ENCODE assay signal across 24 cellular contexts in the genomic region with DNA sequence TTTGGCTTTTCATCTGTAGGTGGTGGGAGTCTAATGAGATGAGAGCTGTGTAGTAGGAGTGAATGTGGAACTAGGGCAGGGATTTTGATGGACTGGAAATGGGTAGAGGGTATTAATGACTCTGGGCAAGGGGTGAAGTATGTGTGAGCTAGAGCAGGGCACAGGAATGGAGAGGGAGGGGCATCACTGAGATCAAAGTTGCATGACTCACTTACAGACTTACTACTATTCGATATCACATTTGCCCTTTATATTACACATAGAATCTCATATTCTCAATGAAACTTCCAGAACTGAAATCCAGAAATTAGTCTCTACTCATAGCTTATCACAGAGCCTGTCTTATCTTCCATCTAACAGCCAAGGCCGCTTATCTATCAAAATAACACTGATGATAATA. TPM values are rescaled to one million over a fixed set of nuclear protein-coding genes. Genes with fewer than 3 reads are reported as not detected.
DNase-seq lines count a peak whose midpoint lies in the region; ATAC-seq, FAIRE-seq and TF ChIP-seq lines count a peak whose summit lies in the region.
"Had no signal": no experiment of that assay in that cellular context is flagged by ENCODE, and none has a peak within 500 bp of the region (broad histone marks: within the 10 kb centered on the region; RNA-seq: fewer than 3 reads in every experiment).

No MANE protein-coding gene starts in this region.

- H3K9me3 ChIP-seq in kidney (ENCODE audit: control insufficient read depth in 1 of 2, low read length in 2 of 2) (no peaks in the 10 kb centered on the region), small intestine (ENCODE audit: control insufficient read depth, low read depth) (no peaks in the 10 kb centered on the region)
- H3K9me3 ChIP-seq: HAP-1, SK-N-SH, tibial nerve had no signal

- ATAC-seq in activated CD8-positive, alpha-beta T cell treated with anti-CD3 and anti-CD28 coated beads for 36 hours, result no peak
- no peak for ATAC-seq in activated CD8-positive, alpha-beta T cell treated with anti-CD3 and anti-CD28 coated beads, Interleukin-2, amount 10 ng/mL, durations not matched to agents 7 days and 5 days
- ATAC-seq in HG02870 (IDR thresholded peaks at IDR 0.05; ENCODE audit: unreplicated experiment) (no peak), GM21717 (IDR thresholded peaks at IDR 0.05; ENCODE audit: unreplicated experiment) (no peak)
- ATAC-seq: sciatic nerve had no signal

- H3K36me3 ChIP-seq in kidney (ENCODE audit: control insufficient read depth in 1 of 2, insufficient read depth in 2 of 2, low read length in 2 of 2) (no peaks in the 10 kb centered on the region), small intestine (ENCODE audit: control insufficient read depth in 2 of 2, insufficient read depth in 2 of 2, low read length in 2 of 2) (no peaks in the 10 kb centered on the region)
- H3K36me3 ChIP-seq: HAP-1, tibial nerve had no signal

- no peak overlapping the region for H3K27ac Mint-ChIP-seq in activated CD8-positive, alpha-beta T cell treated with anti-CD3 and anti-CD28 coated beads for 36 hours
- no peak overlapping the region for H3K27ac Mint-ChIP-seq in activated CD8-positive, alpha-beta T cell treated with anti-CD3 and anti-CD28 coated beads, Interleukin-2, amount 10 ng/mL, durations not matched to agents 7 days and 5 days
- no peak overlapping the region for H3K27ac Mint-ChIP-seq in activated CD4-positive, alpha-beta memory T cell treated with anti-CD3 and anti-CD28 coated beads for 36 hours
- H3K27ac Mint-ChIP-seq: effector memory CD8-positive, alpha-beta T cell had no signal

- FAIRE-seq in kidney (lab: Jason Lieb, UNC) (no peak), small intestine (lab: Jason Lieb, UNC) (no peak)

- no peak overlapping the region for H3K4me3 Mint-ChIP-seq in activated CD8-positive, alpha-beta T cell treated with anti-CD3 and anti-CD28 coated beads for 36 hours
- no peak overlapping the region for H3K4me3 Mint-ChIP-seq in activated CD8-positive, alpha-beta T cell treated with anti-CD3 and anti-CD28 coated beads, Interleukin-2, amount 10 ng/mL, durations not matched to agents 7 days and 5 days
- H3K4me3 Mint-ChIP-seq in activated CD4-positive, alpha-beta memory T cell treated with anti-CD3 and anti-CD28 coated beads for 36 hours, result no peak overlapping the region
- H3K4me3 Mint-ChIP-seq: effector memory CD8-positive, alpha-beta T cell had no signal

- no peak overlapping the region for H3K9ac ChIP-seq in kidney (ENCODE audit: low read length in 2 of 2)
- H3K9ac ChIP-seq: SK-N-SH had no signal

- CTCF ChIA-PET in activated CD8-positive, alpha-beta T cell treated with anti-CD3 and anti-CD28 coated beads for 36 hours (lab: Charles Lee), result interaction anchor here (1.7 to 3.2 kb wide), 2 partner anchors 10 to 110 kb away, joined by 7 to 31 read pairs; no protein-coding TSS in a partner anchor
- CTCF ChIA-PET in activated CD8-positive, alpha-beta T cell treated with anti-CD3 and anti-CD28 coated beads, Interleukin-2, amount 10 ng/mL, durations not matched to agents 7 days and 5 days (lab: Charles Lee), result interaction anchor here (1.2 to 2.0 kb wide), 7 partner anchors 8 to 844 kb away, joined by 3 to 18 read pairs (median 4); no protein-coding TSS in a partner anchor
- CTCF ChIA-PET in activated CD4-positive, alpha-beta memory T cell treated with anti-CD3 and anti-CD28 coated beads for 36 hours (lab: Charles Lee), result interaction anchor here (0.9 to 2.2 kb wide), 9 partner anchors 11 to 750 kb away, joined by 3 to 18 read pairs (median 3); no protein-coding TSS in a partner anchor

- no peaks in the 10 kb centered on the region for H3K27me3 ChIP-seq in small intestine (ENCODE audit: control insufficient read depth in 2 of 2, insufficient read depth in 2 of 2, low read length in 2 of 2)
- H3K27me3 ChIP-seq: tibial nerve had no signal

- peak; percentile 15 for DNase-seq in activated CD8-positive, alpha-beta T cell treated with anti-CD3 and anti-CD28 coated beads for 36 hours
- no peak for DNase-seq in activated CD8-positive, alpha-beta T cell treated with anti-CD3 and anti-CD28 coated beads, Interleukin-2, amount 10 ng/mL, durations not matched to agents 7 days and 5 days
- DNase-seq in activated CD4-positive, alpha-beta memory T cell treated with anti-CD3 and anti-CD28 coated beads for 36 hours, result peak; percentile 26
- no peak for DNase-seq in kidney
- DNase-seq in small intestine, result peak; percentile 37
- no peak for DNase-seq in HUDEP-2 (lab: John Stamatoyannopoulos, UW; ENCODE audit: unreplicated experiment in 76 of 76)
- DNase-seq: activated CD4-positive, alpha-beta T cell treated with anti-CD3 and anti-CD28 coated beads, Interleukin-2, amount 50 U/mL, for 1 hour; anterior cingulate cortex; effector memory CD8-positive, alpha-beta T cell; hypothalamus; Kasumi-1; NCI-H69; nucleus accumbens; OCI-M1; SK-N-SH; T1000 had no signal

- H3K4me1 Mint-ChIP-seq in activated CD8-positive, alpha-beta T cell treated with anti-CD3 and anti-CD28 coated beads for 36 hours (ENCODE audit: low read depth), result peaks cover 37% of the 10 kb centered on the region
- H3K4me1 Mint-ChIP-seq in activated CD8-positive, alpha-beta T cell treated with anti-CD3 and anti-CD28 coated beads, Interleukin-2, amount 10 ng/mL, durations not matched to agents 7 days and 5 days (ENCODE audit: low read depth), result peaks cover 30% of the 10 kb centered on the region
- peaks cover 54% of the 10 kb centered on the region for H3K4me1 Mint-ChIP-seq in activated CD4-positive, alpha-beta memory T cell treated with anti-CD3 and anti-CD28 coated beads for 36 hours (ENCODE audit: low read depth)

- H3K9me3 Mint-ChIP-seq in activated CD8-positive, alpha-beta T cell treated with anti-CD3 and anti-CD28 coated beads for 36 hours, result no peaks in the 10 kb centered on the region
- no peaks in the 10 kb centered on the region for H3K9me3 Mint-ChIP-seq in activated CD8-positive, alpha-beta T cell treated with anti-CD3 and anti-CD28 coated beads, Interleukin-2, amount 10 ng/mL, durations not matched to agents 7 days and 5 days (ENCODE audit: insufficient read depth)
- H3K9me3 Mint-ChIP-seq in activated CD4-positive, alpha-beta memory T cell treated with anti-CD3 and anti-CD28 coated beads for 36 hours, result no peaks in the 10 kb centered on the region
- H3K9me3 Mint-ChIP-seq: effector memory CD8-positive, alpha-beta T cell had no signal

- TF ChIP-seq CTCF in activated CD8-positive, alpha-beta T cell treated with anti-CD3 and anti-CD28 coated beads for 36 hours (IDR thresholded peaks at IDR 0.05), result no peak
- TF ChIP-seq CTCF in kidney (IDR thresholded peaks at IDR 0.05; ENCODE audit: borderline replicate concordance, extremely low read depth, insufficient read depth), result no peak

- H3K27ac ChIP-seq in kidney (ENCODE audit: low read depth in 2 of 2, low read length in 2 of 2) (peak overlapping the region; percentile 95 to 97), small intestine (ENCODE audit: low read depth in 1 of 2, low read length in 1 of 2) (no peak overlapping the region)

- 27 to 70% (median 30%) methylated on average over 2 of the region's 2 CpGs for WGBS in small intestine, 3 donors

- intact Hi-C loops in activated CD8-positive, alpha-beta T cell treated with anti-CD3 and anti-CD28 coated beads for 36 hours (cut with micrococcal nuclease), result no loop called here
- intact Hi-C loops in activated CD4-positive, alpha-beta memory T cell treated with anti-CD3 and anti-CD28 coated beads for 36 hours (cut with micrococcal nuclease), result loop anchor here (1.0 to 10.0 kb wide), 13 partner anchors 46 to 947 kb away; no protein-coding TSS in a partner anchor
- intact Hi-C loops in kidney (cut with DNase I), result no loop called here

- H3K4me3 ChIP-seq in kidney (ENCODE audit: low read length in 2 of 2) (no peak overlapping the region), small intestine (ENCODE audit: low read depth in 1 of 2, low read length in 2 of 2) (no peak overlapping the region)
- H3K4me3 ChIP-seq: HAP-1, tibial nerve had no signal

- H3K4me1 ChIP-seq in kidney (ENCODE audit: control insufficient read depth in 1 of 2, insufficient read depth in 1 of 2, low read depth in 1 of 2, low read length in 2 of 2) (peaks cover 29 to 36% of the 10 kb centered on the region in 2 donors), small intestine (ENCODE audit: control insufficient read depth in 2 of 2, insufficient read depth in 1 of 2, low read depth in 1 of 2, low read length in 1 of 2) (peaks cover 6 to 30% of the 10 kb centered on the region in 2 donors)
- H3K4me1 ChIP-seq: HAP-1 had no signal

- POLR2A ChIA-PET in activated CD8-positive, alpha-beta T cell treated with anti-CD3 and anti-CD28 coated beads for 36 hours (lab: Charles Lee), result no interaction called here
- POLR2A ChIA-PET in activated CD8-positive, alpha-beta T cell treated with anti-CD3 and anti-CD28 coated beads, Interleukin-2, amount 10 ng/mL, durations not matched to agents 7 days and 5 days (lab: Charles Lee), result no interaction called here
- POLR2A ChIA-PET in activated CD4-positive, alpha-beta memory T cell treated with anti-CD3 and anti-CD28 coated beads for 36 hours (lab: Charles Lee), result interaction anchor here (1.2 to 1.5 kb wide), 2 partner anchors 46 to 115 kb away, joined by 3 to 6 read pairs; no protein-coding TSS in a partner anchor

- peaks cover 6% of the 10 kb centered on the region for H3K27me3 Mint-ChIP-seq in activated CD8-positive, alpha-beta T cell treated with anti-CD3 and anti-CD28 coated beads for 36 hours
- peaks cover 8% of the 10 kb centered on the region for H3K27me3 Mint-ChIP-seq in activated CD8-positive, alpha-beta T cell treated with anti-CD3 and anti-CD28 coated beads, Interleukin-2, amount 10 ng/mL, durations not matched to agents 7 days and 5 days (ENCODE audit: low read depth)
- peaks cover 5% of the 10 kb centered on the region for H3K27me3 Mint-ChIP-seq in activated CD4-positive, alpha-beta memory T cell treated with anti-CD3 and anti-CD28 coated beads for 36 hours
- H3K27me3 Mint-ChIP-seq: CD4-positive, CD25-positive, alpha-beta regulatory T cell had no signal

- no peaks in the 10 kb centered on the region for H3K36me3 Mint-ChIP-seq in activated CD8-positive, alpha-beta T cell treated with anti-CD3 and anti-CD28 coated beads for 36 hours (ENCODE audit: low read depth)
- no peaks in the 10 kb centered on the region for H3K36me3 Mint-ChIP-seq in activated CD8-positive, alpha-beta T cell treated with anti-CD3 and anti-CD28 coated beads, Interleukin-2, amount 10 ng/mL, durations not matched to agents 7 days and 5 days (ENCODE audit: low read depth)
- H3K36me3 Mint-ChIP-seq in activated CD4-positive, alpha-beta memory T cell treated with anti-CD3 and anti-CD28 coated beads for 36 hours, result no peaks in the 10 kb centered on the region
- H3K36me3 Mint-ChIP-seq: CD4-positive, CD25-positive, alpha-beta regulatory T cell had no signal

RNA-seq across cellular contexts. Expression of a gene that starts 19.9 kb away (rescaled TPM):
- total RNA-seq in activated CD8-positive, alpha-beta T cell treated with anti-CD3 and anti-CD28 coated beads for 36 hours, result not detected
- not detected for total RNA-seq in activated CD8-positive, alpha-beta T cell treated with anti-CD3 and anti-CD28 coated beads, Interleukin-2, amount 10 ng/mL, durations not matched to agents 7 days and 5 days
- total RNA-seq in activated CD4-positive, alpha-beta memory T cell treated with anti-CD3 and anti-CD28 coated beads for 36 hours, result not detected
- total RNA-seq in kidney, result 302 TPM
- 13.4 TPM for polyA plus RNA-seq in kidney (ENCODE audit: insufficient read depth, low read depth, low replicate concordance)
- 1 to 10 TPM; 3.0 to 5.6 (median 3.9) TPM for polyA plus RNA-seq in small intestine
- total RNA-seq: A673; CD4-positive, CD25-positive, alpha-beta regulatory T cell; mononuclear cell; sciatic nerve; tibial nerve had no signal
- polyA plus RNA-seq: CD4-positive, CD25-positive, alpha-beta regulatory T cell had no signal

Comparison
In these comparisons a context has a peak if more than half of its experiments do, and no peak if none do; other contexts are left out.
1. DNase-seq: peak in activated CD8-positive, alpha-beta T cell treated with anti-CD3 and anti-CD28 coated beads for 36 hours (single experiment), activated CD4-positive, alpha-beta memory T cell treated with anti-CD3 and anti-CD28 coated beads for 36 hours (single experiment) and small intestine (single experiment); none in activated CD8-positive, alpha-beta T cell treated with anti-CD3 and anti-CD28 coated beads, Interleukin-2, amount 10 ng/mL, durations not matched to agents 7 days and 5 days (single experiment), kidney (single experiment) and HUDEP-2 (0 of 76).
2. H3K27ac ChIP-seq: peak in kidney (2 of 2); none in small intestine (0 of 2).
3. RNA of a gene that starts 19.9 kb away (total RNA-seq): 302 TPM in kidney (single experiment); not detected in activated CD8-positive, alpha-beta T cell treated with anti-CD3 and anti-CD28 coated beads for 36 hours, not detected in activated CD8-positive, alpha-beta T cell treated with anti-CD3 and anti-CD28 coated beads, Interleukin-2, amount 10 ng/mL, durations not matched to agents 7 days and 5 days and not detected in activated CD4-positive, alpha-beta memory T cell treated with anti-CD3 and anti-CD28 coated beads for 36 hours; every median in the first group is over 100 times any median in the second.